In the genomic region with DNA sequence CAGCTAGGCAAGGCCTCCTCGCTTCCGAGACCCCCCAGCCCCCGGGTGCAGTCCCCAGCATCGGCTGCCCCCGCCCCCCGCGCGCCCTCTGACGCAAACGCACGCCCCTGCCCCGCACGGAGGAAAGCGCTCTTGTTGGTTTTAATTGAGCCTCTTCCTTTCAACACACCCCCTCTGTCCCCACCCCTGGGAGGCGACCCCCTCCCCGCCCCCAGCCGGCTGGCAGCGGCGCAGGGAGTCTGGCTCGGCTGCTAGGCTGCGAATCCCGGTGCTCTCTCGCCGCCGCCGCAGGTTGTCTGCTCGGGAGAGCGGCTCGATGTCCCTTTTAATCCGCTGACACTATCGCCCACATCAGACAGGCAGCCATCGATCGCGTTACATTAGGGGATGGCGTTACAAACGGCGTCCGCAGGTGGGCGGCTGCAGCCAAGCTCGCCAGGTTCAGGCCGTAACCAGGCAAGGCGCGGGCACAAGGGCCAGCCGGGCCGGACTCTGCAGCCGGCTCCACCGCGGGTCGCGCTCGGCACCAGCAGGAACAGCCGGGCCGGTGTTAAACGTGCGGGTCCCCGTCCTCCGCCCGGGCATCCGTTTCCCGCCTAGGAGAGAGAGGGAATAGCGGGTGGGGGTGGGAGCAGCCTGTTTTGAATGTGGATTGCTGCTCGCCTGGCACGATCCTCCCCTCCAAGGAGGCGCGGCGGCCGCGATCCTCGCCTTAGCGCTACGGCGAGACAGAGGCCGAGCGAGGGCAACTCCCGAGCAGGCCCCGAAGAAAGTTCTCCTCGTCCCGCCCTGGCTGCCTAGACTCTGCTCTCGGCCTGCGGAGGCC, we compare ENCODE assay signal across 8 cellular contexts. TPM values are rescaled to one million over a fixed set of nuclear protein-coding genes. Genes with fewer than 3 reads are reported as not detected.
DNase-seq lines count a peak whose midpoint lies in the region; ATAC-seq and TF ChIP-seq lines count a peak whose summit lies in the region.

No MANE protein-coding gene starts in this region.

- DNase-seq in DMS79 treated with DMSO at 0.1 percent for 48 hours (lab: John Stamatoyannopoulos, UW) (peak; percentile 35), DMS79 (lab: John Stamatoyannopoulos, UW) (no peak), NCI-H748 treated with DMSO at 0.1 percent for 48 hours (lab: John Stamatoyannopoulos, UW) (peak; percentile 51), lung (ENCODE audit: low spot score) (no peak), upper lobe of left lung (peak in 1 of 2 donors; percentile 88), occipital lobe (lab: John Stamatoyannopoulos, UW) (no peak)

- H3K36me3 ChIP-seq in lung (ENCODE audit: control insufficient read depth in 2 of 2, insufficient read depth in 2 of 2, low read length in 2 of 2) (no peaks in the 10 kb centered on the region), upper lobe of left lung (no peaks in the 10 kb centered on the region)

- H3K4me3 ChIP-seq in lung (peak overlapping the region; percentile 50), upper lobe of left lung (peak overlapping the region; percentile 29 to 63 (median 52))

- peaks cover 0 to 15% of the 10 kb centered on the region in 2 donors for H3K4me1 ChIP-seq in lung (ENCODE audit: control insufficient read depth in 2 of 2, insufficient read depth in 2 of 2, low read length in 2 of 2)
- H3K4me1 ChIP-seq in upper lobe of left lung = peaks cover 34 to 56% (median 38%) of the 10 kb centered on the region in 4 donors

- WGBS in lung, 2 donors = 2% methylated on average over 67 to 80 of the region's 80 CpGs
- WGBS in upper lobe of left lung, 2 donors = 3% methylated on average over 6 to 72 of the region's 80 CpGs

- H3K9me3 ChIP-seq in lung (ENCODE audit: control insufficient read depth in 2 of 2, insufficient read depth in 1 of 2, low read length in 1 of 2) (no peaks in the 10 kb centered on the region), upper lobe of left lung (no peaks in the 10 kb centered on the region)

- TF ChIP-seq CTCF in lung (IDR thresholded peaks at IDR 0.05; ENCODE audit: control extremely low read depth, extremely low read depth) (no peak), upper lobe of left lung (IDR thresholded peaks at IDR 0.05) (no peak)

- H3K27ac ChIP-seq in cingulate gyrus (ENCODE audit: low read depth, low read length) (peak overlapping the region; percentile 95), lung (ENCODE audit: low read depth in 1 of 2, low read length in 1 of 2) (peak overlapping the region in 1 of 2 donors; percentile 92), upper lobe of left lung (peak overlapping the region; percentile 81 to 86 (median 84))

- no peak for TF ChIP-seq POLR2A in upper lobe of left lung (IDR thresholded peaks at IDR 0.05)

- ATAC-seq in lung (ENCODE audit: insufficient read depth, low FRiP score) (no peak), upper lobe of left lung (ENCODE audit: low FRiP score in 2 of 2) (peak; percentile 29 to 45), HG03432 (IDR thresholded peaks at IDR 0.05; ENCODE audit: unreplicated experiment) (no peak)

- TF ChIP-seq EP300 in upper lobe of left lung (IDR thresholded peaks at IDR 0.05) = no peak

- no peaks in the 10 kb centered on the region for H3K27me3 ChIP-seq in lung (ENCODE audit: control insufficient read depth, insufficient read depth)
- H3K27me3 ChIP-seq in upper lobe of left lung = peaks cover 2 to 53% (median 29%) of the 10 kb centered on the region in 4 donors

RNA-seq across cellular contexts. Expression of gene NR2F1-AS1, which starts 1.2 kb away (rescaled TPM):
- 10 to 100 TPM in 1 of 2 donors, 1 to 10 TPM in 1; 8.9 to 50.0 TPM for total RNA-seq in lung
- 10 to 100 TPM in 1 of 2 donors, 1 to 10 TPM in 1; 3.6 to 12.9 TPM for polyA plus RNA-seq in lung
- 10 to 100 TPM in 4 of 6 donors, 1 to 10 TPM in 2; 4.4 to 19.9 (median 11.4) TPM for total RNA-seq in upper lobe of left lung
- 109 TPM for total RNA-seq in occipital lobe

RNA-seq across cellular contexts. Expression of gene NR2F1, which starts 3.2 kb away (rescaled TPM):
- total RNA-seq in lung (100 to 1,000 TPM in 1 of 2 donors, 10 to 100 TPM in 1; 57.3 to 104 TPM), upper lobe of left lung (10 to 100 TPM in 5 of 6 donors, 1 to 10 TPM in 1; 8.9 to 70.3 (median 29.4) TPM), occipital lobe (121 TPM)
- 10 to 100 TPM; 15.2 to 59.3 TPM for polyA plus RNA-seq in lung

Comparison
In these comparisons a context has a peak if more than half of its experiments do, and no peak if none do; other contexts are left out.
1. DNase-seq: peak in DMS79 treated with DMSO at 0.1 percent for 48 hours (single experiment) and NCI-H748 treated with DMSO at 0.1 percent for 48 hours (single experiment); none in DMS79 (single experiment), lung (single experiment) and occipital lobe (single experiment).
2. ATAC-seq: peak in upper lobe of left lung (2 of 2); none in lung (single experiment) and HG03432 (single experiment).